In the genomic region with DNA sequence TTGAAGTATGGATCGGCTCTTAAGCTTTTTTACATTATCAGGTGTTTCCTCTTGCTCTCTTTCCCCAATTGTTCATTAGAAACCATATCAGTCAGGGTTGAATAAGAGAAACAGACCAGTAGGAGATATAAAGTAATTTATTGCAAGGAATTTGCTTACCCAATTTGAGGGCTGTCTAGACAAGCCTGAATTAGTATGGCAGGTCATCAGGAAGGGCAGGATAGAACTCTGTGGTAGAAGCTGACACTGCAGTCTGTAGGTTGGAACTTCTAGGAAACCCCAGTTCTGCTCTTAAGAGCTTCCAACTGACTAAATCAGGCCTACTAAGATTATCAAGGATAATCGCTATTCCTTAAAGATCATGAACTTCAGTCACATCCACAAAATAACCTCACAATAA, we compare ENCODE assay signal across 29 cellular contexts.
"Had no signal": no experiment of that assay in that cellular context is flagged by ENCODE, and none has a peak within 500 bp of the region (broad histone marks: within the 10 kb centered on the region; RNA-seq: fewer than 3 reads in every experiment).

No MANE protein-coding gene starts in this region.

- H3K36me3 ChIP-seq: neutrophil, prostate gland, tibial artery, upper lobe of right lung, uterus had no signal

- H3K4me1 ChIP-seq: esophagus squamous epithelium, prostate gland, spleen, testis, tibial artery, upper lobe of right lung, uterus had no signal

- DNase-seq: dermis blood vessel endothelial cell; effector memory CD4-positive, alpha-beta T cell; erythroblast; esophagus squamous epithelium; hypothalamus; immature natural killer cell; islet precursor cell; mesenchymal stem cell; midbrain; naive thymus-derived CD8-positive, alpha-beta T cell; right cardiac atrium; spleen; stimulated activated CD4-positive, alpha-beta T cell treated with anti-CD3 and anti-CD28 coated beads, Interleukin-4, amount 100 ng/mL, for 4 hours; stimulated activated naive CD8-positive, alpha-beta T cell treated with anti-CD3 and anti-CD28 coated beads, Interleukin-15, Interleukin-2, amounts not matched to agents 100 U/mL and 50 U/mL, for 24 hours; substantia nigra; testis; tibial artery; upper lobe of right lung; uterus had no signal

- H3K9me3 ChIP-seq: esophagus squamous epithelium, neutrophil, prostate gland, spleen, testis, tibial artery, upper lobe of right lung, uterus had no signal

- H3K4me1 Mint-ChIP-seq: immature natural killer cell; naive thymus-derived CD8-positive, alpha-beta T cell; neural crest cell had no signal

- H3K4me3 ChIP-seq: coronary artery, esophagus squamous epithelium, lung, prostate gland, skin epidermis, spleen, testis, tibial artery, upper lobe of right lung, uterus had no signal

- H3K27ac ChIP-seq: coronary artery, esophagus squamous epithelium, neutrophil, prostate gland, skin epidermis, spleen, testis, tibial artery, upper lobe of right lung, uterus had no signal

- FAIRE-seq: endothelial cell of umbilical vein, frontal cortex had no signal

- H3K27ac Mint-ChIP-seq: immature natural killer cell; naive thymus-derived CD8-positive, alpha-beta T cell; stimulated activated memory B cell treated with anti-CD40 and anti-IgM and Interleukin-4, amounts not matched to agents 10 μg/mL and 1 μg/mL and 100 μg/mL, for 72 hours had no signal

- ATAC-seq: left lobe of liver; naive thymus-derived CD8-positive, alpha-beta T cell; right cardiac atrium; stimulated activated memory B cell treated with anti-CD40 and anti-IgM and Interleukin-4, amounts not matched to agents 10 μg/mL and 1 μg/mL and 100 μg/mL, for 72 hours; stimulated activated naive CD8-positive, alpha-beta T cell treated with anti-CD3 and anti-CD28 coated beads, Interleukin-15, Interleukin-2, amounts not matched to agents 100 U/mL and 50 U/mL, for 24 hours; upper lobe of right lung had no signal

- H3K9me3 Mint-ChIP-seq: immature natural killer cell; naive thymus-derived CD8-positive, alpha-beta T cell; neural crest cell; stimulated activated memory B cell treated with anti-CD40 and anti-IgM and Interleukin-4, amounts not matched to agents 10 μg/mL and 1 μg/mL and 100 μg/mL, for 72 hours had no signal

- H3K4me3 Mint-ChIP-seq: immature natural killer cell; naive thymus-derived CD8-positive, alpha-beta T cell; neural crest cell; stimulated activated memory B cell treated with anti-CD40 and anti-IgM and Interleukin-4, amounts not matched to agents 10 μg/mL and 1 μg/mL and 100 μg/mL, for 72 hours had no signal

- H3K27me3 Mint-ChIP-seq: naive thymus-derived CD8-positive, alpha-beta T cell; stimulated activated memory B cell treated with anti-CD40 and anti-IgM and Interleukin-4, amounts not matched to agents 10 μg/mL and 1 μg/mL and 100 μg/mL, for 72 hours had no signal

- H3K27me3 ChIP-seq: esophagus squamous epithelium, neutrophil, spleen, testis, tibial artery, upper lobe of right lung, uterus had no signal
